ENCODE assay signal across 16 cellular contexts in genomic region chr6:152188011-152188410, GRCh38.
"Had no signal": no experiment of that assay in that cellular context is flagged by ENCODE, and none has a peak within 500 bp of the region (broad histone marks: within the 10 kb centered on the region; RNA-seq: fewer than 3 reads in every experiment).

No MANE protein-coding gene starts in this region.

- H3K4me1 ChIP-seq: esophagus muscularis mucosa, vagina had no signal

- DNase-seq: activated CD4-positive, alpha-beta T cell treated with anti-CD3 and anti-CD28 coated beads, Interleukin-2, amount 50 U/mL, for 1 hour; activated naive CD4-positive, alpha-beta T cell; effector CD4-positive, alpha-beta T cell; heart right ventricle; mesendoderm; stimulated activated CD8-positive, alpha-beta memory T cell treated with anti-CD3 and anti-CD28 coated beads, Interleukin-4, amount 100 ng/mL, for 48 hours; stimulated activated naive CD8-positive, alpha-beta T cell treated with anti-CD3 and anti-CD28 coated beads, Interleukin-15, Interleukin-2, amounts not matched to agents 100 U/mL and 50 U/mL, for 24 hours; substantia nigra; trophoblast cell had no signal

- ATAC-seq: activated CD4-positive, CD25-positive, alpha-beta regulatory T cell treated with anti-CD3 and anti-CD28 coated beads, Interleukin-2, amount 50 U/mL, for 24 hours; heart right ventricle; stimulated activated naive CD8-positive, alpha-beta T cell treated with anti-CD3 and anti-CD28 coated beads, Interleukin-15, Interleukin-2, amounts not matched to agents 100 U/mL and 50 U/mL, for 24 hours had no signal

- H3K27ac ChIP-seq: esophagus muscularis mucosa, SK-N-MC, vagina had no signal

- H3K4me3 Mint-ChIP-seq: neural crest cell had no signal

- FAIRE-seq: astrocyte, bronchial epithelial cell had no signal

- H3K36me3 ChIP-seq: vagina had no signal

- H3K4me3 ChIP-seq: esophagus muscularis mucosa, heart right ventricle, SK-N-MC, vagina had no signal

- H3K4me1 Mint-ChIP-seq: neural crest cell had no signal

- H3K9me3 ChIP-seq: esophagus muscularis mucosa, heart right ventricle, vagina had no signal

- H3K27me3 ChIP-seq: esophagus muscularis mucosa, heart right ventricle, vagina had no signal
